Comparison of ENCODE assay signal across 26 cellular contexts in the genomic region with DNA sequence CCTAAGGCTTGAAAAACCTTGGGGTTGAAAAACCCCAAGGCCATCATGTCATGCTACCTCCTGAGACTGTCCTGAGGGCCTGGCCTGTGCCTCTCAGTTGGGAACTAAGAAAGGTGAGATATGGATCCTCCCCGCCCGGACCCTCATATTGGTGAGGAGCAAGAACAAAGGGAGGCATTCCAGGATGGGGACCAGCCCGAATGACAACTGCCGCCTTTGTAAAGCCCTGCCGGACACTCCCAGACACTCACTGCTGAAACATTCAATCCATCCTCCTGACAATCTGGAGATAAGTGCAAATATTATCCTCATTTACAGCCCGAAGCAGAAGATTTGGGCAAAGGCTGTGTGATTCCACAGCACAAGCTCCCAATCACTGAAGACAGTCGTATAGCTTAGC.
A peak's percentile ranks its signal among the peaks of the same experiment; 100 is the strongest.
DNase-seq lines count a peak whose midpoint lies in the region; ATAC-seq, FAIRE-seq and TF ChIP-seq lines count a peak whose summit lies in the region.
"Had no signal": no experiment of that assay in that cellular context is flagged by ENCODE, and none has a peak within 500 bp of the region (broad histone marks: within the 10 kb centered on the region; RNA-seq: fewer than 3 reads in every experiment).

No MANE protein-coding gene starts in this region.

- H3K4me2 ChIP-seq in H1 (ENCODE audit: insufficient read depth in 1 of 2, low read depth in 2 of 2, low read length in 2 of 2) = no peak overlapping the region
- H3K4me2 ChIP-seq in trophoblast cell (ENCODE audit: low read length) = no peak overlapping the region
- H3K4me2 ChIP-seq: A549, BLaER1 had no signal

- no peak overlapping the region for H4K5ac ChIP-seq in H1 (ENCODE audit: insufficient read length, low read depth, low read length)

- no peak for ATAC-seq in WTC11
- ATAC-seq: A549, GM12878 had no signal

- no peak overlapping the region for H3K23ac ChIP-seq in H1 (ENCODE audit: insufficient read length)
- H3K23ac ChIP-seq in trophoblast cell (ENCODE audit: low read length) = no peak overlapping the region

- DNase-seq in WTC11 (ENCODE audit: low spot score) = no peak
- no peak for DNase-seq in H1 (ENCODE audit: low read depth in 1 of 2, low spot score in 2 of 2)
- peak; percentile 76 to 78 for DNase-seq in trophoblast cell
- no peak for DNase-seq in type B pancreatic cell (ENCODE audit: extremely low spot score, unreplicated experiment)
- DNase-seq in BE2C = no peak
- DNase-seq in NCI-H2081 treated with DMSO at 0.1 percent for 48 hours (lab: John Stamatoyannopoulos, UW) = no peak
- no peak for DNase-seq in NCI-H748 (lab: John Stamatoyannopoulos, UW; ENCODE audit: unreplicated experiment)
- DNase-seq: AML-193; CD4-positive, alpha-beta memory T cell; CD4-positive, CD25-positive, alpha-beta regulatory T cell; CD8-positive, alpha-beta memory T cell; COR-L47; DMS 273 treated with DMSO at 0.1 percent for 48 hours; DMS153; DMS79; DND-41; EL; GDM1 had no signal

- H2BK5ac ChIP-seq in H1 (ENCODE audit: low read depth, low read length) (no peak overlapping the region), trophoblast cell (ENCODE audit: low read depth, low read length, poor library complexity) (peak overlapping the region; percentile 54)

- no peak overlapping the region for H3K14ac ChIP-seq in H1 (ENCODE audit: insufficient read length)
- H3K14ac ChIP-seq in trophoblast cell (ENCODE audit: low read length) = peak overlapping the region; percentile 65

- H3K9ac ChIP-seq in H1 (replicated peaks in 1 of 4; ENCODE audit: extremely low read depth in 1 of 4, low read depth in 3 of 4, low read length in 3 of 4) (no peak overlapping the region), trophoblast cell (ENCODE audit: low read length) (no peak overlapping the region)
- H3K9ac ChIP-seq: BLaER1 had no signal

- H3K9me3 ChIP-seq in H1 (ENCODE audit: insufficient read depth in 2 of 2, low read depth in 1 of 2, low read length in 1 of 2) (no peaks in the 10 kb centered on the region), trophoblast cell (ENCODE audit: insufficient read depth, low read depth, low read length) (peaks cover 2% of the 10 kb centered on the region), BE2C (no peaks in the 10 kb centered on the region)
- H3K9me3 ChIP-seq: BLaER1 had no signal

- H3K27me3 Mint-ChIP-seq in WTC11 (ENCODE audit: low read depth) (no peaks in the 10 kb centered on the region; the same call in 1 of the 2 replicates), type B pancreatic cell (peaks cover 12% of the 10 kb centered on the region)

- no peak overlapping the region for H3K4me3 Mint-ChIP-seq in WTC11
- no peak overlapping the region for H3K4me3 Mint-ChIP-seq in type B pancreatic cell
- H3K4me3 Mint-ChIP-seq: B cell; CD14-positive monocyte; CD4-positive, alpha-beta memory T cell; CD4-positive, CD25-positive, alpha-beta regulatory T cell; CD8-positive, alpha-beta memory T cell had no signal

- no peak overlapping the region for H2AK5ac ChIP-seq in H1 (ENCODE audit: low read depth, low read length)
- H2AK5ac ChIP-seq in trophoblast cell (ENCODE audit: low read length) = peak overlapping the region; percentile 37

- TF ChIP-seq CTCF in WTC11 (IDR thresholded peaks at IDR 0.05) (no peak), H1 (IDR thresholded peaks at IDR 0.05; ENCODE audit: control extremely low read depth in 1 of 3, insufficient read depth in 1 of 3, low read depth in 1 of 3, low read length in 3 of 3) (no peak), type B pancreatic cell (conservative IDR thresholded peaks at IDR 0.05) (no peak), BE2C (IDR thresholded peaks at IDR 0.05; ENCODE audit: low read depth, low read length) (no peak)

- TF ChIP-seq RAD21 in H1 (IDR thresholded peaks at IDR 0.05 in 1 of 2, conservative IDR thresholded peaks at IDR 0.05 in 1 of 2; ENCODE audit: low read depth in 2 of 2, low read length in 2 of 2) = no peak

- H2BK20ac ChIP-seq in H1 (ENCODE audit: low read length) = no peak overlapping the region

- CTCF ChIA-PET in WTC11 (lab: Charles Lee) (interaction anchor here (0.9 to 2.8 kb wide), 11 partner anchors 8 to 450 kb away, joined by 3 to 17 read pairs (median 6); no protein-coding TSS in a partner anchor), H1 (lab: Charles Lee; ENCODE audit: partially characterized antibody) (interaction anchor here (0.6 to 2.2 kb wide), 11 partner anchors 9 to 325 kb away, joined by 3 to 8 read pairs (median 4); no protein-coding TSS in a partner anchor)

- H3K36me3 ChIP-seq in H1 (ENCODE audit: control insufficient read depth in 2 of 4, insufficient read depth in 4 of 4, low read length in 3 of 4) (no peaks in the 10 kb centered on the region), trophoblast cell (ENCODE audit: control insufficient read depth in 1 of 2, insufficient read depth in 2 of 2, low read length in 2 of 2) (no peaks in the 10 kb centered on the region), BE2C (no peaks in the 10 kb centered on the region)
- H3K36me3 ChIP-seq: BLaER1 had no signal

- no peak for TF ChIP-seq POLR2A in H1 (IDR thresholded peaks at IDR 0.05; ENCODE audit: control extremely low read depth in 1 of 2, low read depth in 2 of 2, low read length in 2 of 2)

- H3K4me1 ChIP-seq in H1 (replicated peaks in 1 of 4; ENCODE audit: control insufficient read depth in 3 of 4, insufficient read depth in 4 of 4, low read length in 3 of 4) (no peaks in the 10 kb centered on the region), trophoblast cell (ENCODE audit: control insufficient read depth in 1 of 2, insufficient read depth in 2 of 2, low read length in 2 of 2) (peaks cover 20 to 26% of the 10 kb centered on the region in 2 experiments), BE2C (no peaks in the 10 kb centered on the region; the same call in 1 of the 2 replicates)
- H3K4me1 ChIP-seq: A549, BLaER1 had no signal

- no peak overlapping the region for H3K4ac ChIP-seq in H1 (replicated peaks; ENCODE audit: insufficient read length, low read depth, low read length)
- H3K4ac ChIP-seq in trophoblast cell (ENCODE audit: low read depth, low read length) = peak overlapping the region; percentile 73

- H3K27me3 ChIP-seq in H1 (replicated peaks in 1 of 4; ENCODE audit: control insufficient read depth in 3 of 4, extremely low read depth in 1 of 4, insufficient read depth in 3 of 4, low read length in 3 of 4) = no peaks in the 10 kb centered on the region
- no peaks in the 10 kb centered on the region for H3K27me3 ChIP-seq in trophoblast cell (ENCODE audit: insufficient read depth, low read length)
- no peaks in the 10 kb centered on the region for H3K27me3 ChIP-seq in BE2C

- no peaks in the 10 kb centered on the region for H3K79me2 ChIP-seq in H1 (ENCODE audit: control insufficient read depth in 1 of 2, insufficient read depth in 2 of 2, low read length in 2 of 2)
- H3K79me2 ChIP-seq in trophoblast cell (ENCODE audit: control insufficient read depth, insufficient read depth, low read length, poor library complexity) = peaks cover 6% of the 10 kb centered on the region

- no peak overlapping the region for H3K27ac ChIP-seq in H1 (ENCODE audit: low read depth, low read length)
- peak overlapping the region; percentile 70 for H3K27ac ChIP-seq in trophoblast cell (ENCODE audit: low read depth, low read length)
- H3K27ac ChIP-seq: 22Rv1, A549, BLaER1 had no signal

- H3K23me2 ChIP-seq in H1 (ENCODE audit: low read depth, low read length) = peaks cover 4% of the 10 kb centered on the region; the same call in 1 of the 2 replicates

- no peak for FAIRE-seq in H1 (lab: Jason Lieb, UNC)
- FAIRE-seq: A549, GM12878, GM12892, GM18507 had no signal

- no peak overlapping the region for H3K18ac ChIP-seq in H1 (ENCODE audit: extremely low read depth, low read length)
- H3K18ac ChIP-seq in trophoblast cell (ENCODE audit: low read length) = peak overlapping the region; percentile 34

- peaks cover 0 to 2% of the 10 kb centered on the region in 2 experiments for H4K20me1 ChIP-seq in H1 (replicated peaks in 1 of 2; ENCODE audit: control insufficient read depth in 1 of 2, insufficient read depth in 2 of 2, low read length in 2 of 2)
- H4K20me1 ChIP-seq: BLaER1 had no signal

- no peak overlapping the region for H3K56ac ChIP-seq in H1 (replicated peaks; ENCODE audit: insufficient read length, low read depth, low read length)

- H2BK120ac ChIP-seq in H1 (replicated peaks; ENCODE audit: low read depth, low read length) (no peak overlapping the region), trophoblast cell (ENCODE audit: insufficient read depth, low read length, poor library complexity) (peak overlapping the region; percentile 89)

- H3K27ac Mint-ChIP-seq in WTC11 (0 out of 2 replicates have a peak overlapping the region, but pooled peaks have one; percentile 15), type B pancreatic cell (peak overlapping the region; percentile 88)
- H3K27ac Mint-ChIP-seq: B cell; CD14-positive monocyte; CD4-positive, alpha-beta memory T cell; CD4-positive, CD25-positive, alpha-beta regulatory T cell; CD8-positive, alpha-beta memory T cell had no signal

- H2AFZ ChIP-seq in H1 (ENCODE audit: low read length) (no peak overlapping the region), trophoblast cell (ENCODE audit: insufficient read depth, low read length, poor library complexity) (no peak overlapping the region)

- POLR2A ChIA-PET in WTC11 (lab: Charles Lee) (interaction anchor here (0.5 kb wide), 1 partner anchor 441 kb away, joined by 4 read pairs; no protein-coding TSS in a partner anchor), H1 (lab: Charles Lee; ENCODE audit: partially characterized antibody) (no interaction called here)

- H4K91ac ChIP-seq in H1 (replicated peaks; ENCODE audit: insufficient read length, low read length) = no peak overlapping the region
- H4K91ac ChIP-seq in trophoblast cell (ENCODE audit: low read depth, low read length) = peak overlapping the region; percentile 91

- H3K9me3 Mint-ChIP-seq in WTC11 (peaks cover 11% of the 10 kb centered on the region; the same call in 1 of the 2 replicates), type B pancreatic cell (no peaks in the 10 kb centered on the region)
- H3K9me3 Mint-ChIP-seq: CD14-positive monocyte; CD8-positive, alpha-beta memory T cell had no signal

- WGBS in H1 (ENCODE audit: extremely low coverage in 1 of 2, insufficient coverage in 1 of 2, insufficient read length in 1 of 2, insufficient replicate concordance in 2 of 2, low coverage in 1 of 2, low lambda C conversion rate in 2 of 2, missing lambda C conversion rate in 1 of 2), 2 experiments = 97% methylated on average over 7 of the region's 7 CpGs; no CpG with 5 or more reads in 1 of the 2 experiments
- WGBS in trophoblast cell (ENCODE audit: extremely low coverage, insufficient coverage, insufficient read length) = no CpG with 5 or more reads among the region's 7 CpGs

- H2BK12ac ChIP-seq in H1 (ENCODE audit: low read depth, low read length) (peak overlapping the region; percentile 23; the same call in 1 of the 2 replicates), trophoblast cell (ENCODE audit: low read length) (peak overlapping the region; percentile 98)

- H3K4me3 ChIP-seq in H1 (ENCODE audit: extremely low read depth in 1 of 4, insufficient read depth in 2 of 4, low read depth in 3 of 4, low read length in 4 of 4) (no peak overlapping the region), trophoblast cell (ENCODE audit: low read depth, low read length) (no peak overlapping the region), BE2C (ENCODE audit: low read depth, low read length) (no peak overlapping the region)
- H3K4me3 ChIP-seq: A549, BLaER1, GM12878 had no signal

- H3K4me1 Mint-ChIP-seq in WTC11 (peaks cover 7% of the 10 kb centered on the region), type B pancreatic cell (ENCODE audit: unreplicated experiment) (peaks cover 8% of the 10 kb centered on the region)
- H3K4me1 Mint-ChIP-seq: B cell; CD14-positive monocyte; CD4-positive, CD25-positive, alpha-beta regulatory T cell; CD8-positive, alpha-beta memory T cell had no signal

- no peak overlapping the region for H2BK15ac ChIP-seq in H1 (ENCODE audit: low read length)

- H4K8ac ChIP-seq in H1 (ENCODE audit: extremely low read depth, insufficient read depth, low read length) (peak overlapping the region; percentile 41; the same call in 1 of the 2 replicates), trophoblast cell (ENCODE audit: low read depth, low read length) (peak overlapping the region; percentile 49)

- H3K36me3 Mint-ChIP-seq in WTC11 (no peaks in the 10 kb centered on the region), type B pancreatic cell (no peaks in the 10 kb centered on the region)
- H3K36me3 Mint-ChIP-seq: CD14-positive monocyte; CD4-positive, alpha-beta memory T cell; CD4-positive, CD25-positive, alpha-beta regulatory T cell; CD8-positive, alpha-beta memory T cell had no signal

- no peak overlapping the region for H4K12ac ChIP-seq in trophoblast cell (ENCODE audit: low read depth, low read length)

- no peaks in the 10 kb centered on the region for H3K79me1 ChIP-seq in H1 (ENCODE audit: low read depth, low read length)
- H3K79me1 ChIP-seq in trophoblast cell (ENCODE audit: low read length) = peaks cover 45% of the 10 kb centered on the region

- TF ChIP-seq EP300 in H1 (IDR thresholded peaks at IDR 0.05; ENCODE audit: borderline replicate concordance in 1 of 2, low read depth in 2 of 2, low read length in 2 of 2) = no peak

Comparison
In these comparisons a context has a peak if more than half of its experiments do, and no peak if none do; other contexts are left out.
1. DNase-seq: peak in trophoblast cell (2 of 2); none in WTC11 (single experiment), H1 (0 of 2), type B pancreatic cell (single experiment), BE2C (single experiment), NCI-H2081 treated with DMSO at 0.1 percent for 48 hours (single experiment) and NCI-H748 (single experiment).